ENCODE assay signal across 18 cellular contexts in the genomic region with DNA sequence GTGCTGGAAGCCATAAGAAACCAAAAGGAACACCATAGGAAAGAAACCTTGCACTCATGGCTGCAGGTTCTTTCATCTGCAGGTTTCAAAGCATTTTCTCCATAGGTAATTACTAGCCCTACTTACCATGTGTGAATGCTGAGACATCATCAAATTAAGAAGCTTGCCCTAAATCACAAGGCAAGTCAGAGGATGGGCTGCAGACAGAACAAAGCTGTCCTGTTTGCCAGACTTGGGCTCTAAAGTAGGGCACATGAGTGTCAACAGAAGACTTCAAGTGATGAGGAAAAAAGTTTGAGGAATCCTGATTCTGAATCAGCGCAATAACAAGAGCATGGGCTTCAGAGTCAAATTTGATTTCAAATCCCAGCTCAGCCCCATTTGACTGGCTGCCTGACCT.
"Had no signal": no experiment of that assay in that cellular context is flagged by ENCODE, and none has a peak within 500 bp of the region (broad histone marks: within the 10 kb centered on the region; RNA-seq: fewer than 3 reads in every experiment).

No MANE protein-coding gene starts in this region.

- DNase-seq: dermis blood vessel endothelial cell; effector CD4-positive, alpha-beta T cell; endodermal cell; erythroblast; foreskin keratinocyte; heart right ventricle; left cardiac atrium; left ventricle myocardium superior; naive thymus-derived CD4-positive, alpha-beta T cell; ovary; right cardiac atrium; small intestine; stimulated activated CD4-positive, alpha-beta T cell treated with anti-CD3 and anti-CD28 coated beads, Interleukin-12 subunit alpha, Interleukin-12 subunit beta, amount 100 ng/mL, for 4 hours; stimulated activated naive CD4-positive, alpha-beta T cell; stomach; tibial artery; upper lobe of left lung; uterus had no signal

- ATAC-seq: foreskin keratinocyte; heart right ventricle; left cardiac atrium; left ventricle myocardium superior; naive thymus-derived CD4-positive, alpha-beta T cell; right cardiac atrium had no signal
